19 cellular contexts compared by ENCODE assay signal in genomic region chr1:199448641-199449040, GRCh38.
DNase-seq lines count a peak whose midpoint lies in the region; ATAC-seq and TF ChIP-seq lines count a peak whose summit lies in the region.
"Had no signal": no experiment of that assay in that cellular context is flagged by ENCODE, and none has a peak within 500 bp of the region (broad histone marks: within the 10 kb centered on the region; RNA-seq: fewer than 3 reads in every experiment).

No MANE protein-coding gene starts in this region.

- H3K27me3 ChIP-seq in right lobe of liver (no peaks in the 10 kb centered on the region), trophoblast cell (ENCODE audit: insufficient read depth, low read length) (no peaks in the 10 kb centered on the region), GM23248 (replicated peaks; ENCODE audit: insufficient read depth) (no peaks in the 10 kb centered on the region; the same call in 1 of the 2 replicates)
- H3K27me3 ChIP-seq: BE2C had no signal

- no peaks in the 10 kb centered on the region for H3K9me2 ChIP-seq in GM23248 (ENCODE audit: insufficient read depth)

- H3K36me3 ChIP-seq in right lobe of liver (no peaks in the 10 kb centered on the region), trophoblast cell (ENCODE audit: control insufficient read depth in 1 of 2, insufficient read depth in 2 of 2, low read length in 2 of 2) (no peaks in the 10 kb centered on the region), GM23248 (ENCODE audit: low read depth) (no peaks in the 10 kb centered on the region)
- H3K36me3 ChIP-seq: BE2C had no signal

- no TSS peak for BruUV-seq in Calu3 (replicated peaks; lab: Mats Ljungman, UMichigan)

- WGBS in right lobe of liver (ENCODE audit: insufficient coverage, low coverage, low lambda C conversion rate, missing lambda C conversion rate) = 29% methylated on average over 3 of the region's 3 CpGs
- WGBS in trophoblast cell (ENCODE audit: extremely low coverage, insufficient coverage, insufficient read length) = no CpG with 5 or more reads among the region's 3 CpGs
- 37 to 38% methylated on average over 3 of the region's 3 CpGs for WGBS in GM23248 (ENCODE audit: low coverage in 1 of 2, low lambda C conversion rate in 2 of 2, missing lambda C conversion rate in 2 of 2), 2 experiments

- TF ChIP-seq CTCF in Calu3 (IDR thresholded peaks at IDR 0.05; ENCODE audit: unreplicated experiment) (no peak), epithelial cell of proximal tubule (conservative IDR thresholded peaks at IDR 0.05; ENCODE audit: low read depth, low read length) (no peak), right lobe of liver (IDR thresholded peaks at IDR 0.05) (no peak)

- no peak overlapping the region for H3K23ac ChIP-seq in trophoblast cell (ENCODE audit: low read length)

- H3K9ac ChIP-seq in trophoblast cell (ENCODE audit: low read length) = no peak overlapping the region
- H3K9ac ChIP-seq in GM23248 = no peak overlapping the region

- H4K91ac ChIP-seq in trophoblast cell (ENCODE audit: low read depth, low read length) = no peak overlapping the region

- no peaks in the 10 kb centered on the region for H3K79me2 ChIP-seq in trophoblast cell (ENCODE audit: control insufficient read depth, insufficient read depth, low read length, poor library complexity)
- no peaks in the 10 kb centered on the region for H3K79me2 ChIP-seq in GM23248 (ENCODE audit: insufficient read depth)

- no peak overlapping the region for H4K8ac ChIP-seq in trophoblast cell (ENCODE audit: low read depth, low read length)

- no peaks in the 10 kb centered on the region for H3K27me3 Mint-ChIP-seq in Calu3 (ENCODE audit: unreplicated experiment)

- H3K14ac ChIP-seq in trophoblast cell (ENCODE audit: low read length) = no peak overlapping the region

- CTCF ChIA-PET in Calu3 (lab: Charles Lee) = interaction anchor here (0.5 to 0.9 kb wide), 5 partner anchors 11 to 186 kb away, joined by 3 to 5 read pairs (median 4); no protein-coding TSS in a partner anchor

- DNase-seq in Calu3 = no peak
- DNase-seq in epithelial cell of proximal tubule (ENCODE audit: low read depth) = peak; percentile 37
- no peak for DNase-seq in right lobe of liver
- DNase-seq in trophoblast cell = peak; percentile 18 to 72
- no peak for DNase-seq in GM23248
- DNase-seq: CD4-positive, alpha-beta T cell; DMS79 treated with DMSO at 0.1 percent for 48 hours; HFFc6; IMR-90; Karpas-422; NCI-H1436; NCI-H2029; NCI-H345; SHP77 had no signal

- H4K20me1 ChIP-seq in GM23248 (ENCODE audit: insufficient read depth) = no peaks in the 10 kb centered on the region

- no peak overlapping the region for H2BK5ac ChIP-seq in trophoblast cell (ENCODE audit: low read depth, low read length, poor library complexity)

- H3K4me1 Mint-ChIP-seq in Calu3 (ENCODE audit: low read depth, unreplicated experiment) = peaks cover 41% of the 10 kb centered on the region

- H3K4me3 ChIP-seq in epithelial cell of proximal tubule (ENCODE audit: low read depth, low read length) (no peak overlapping the region), right lobe of liver (peak overlapping the region in 1 of 3 donors; percentile 4), trophoblast cell (ENCODE audit: low read depth, low read length) (no peak overlapping the region), GM23248 (no peak overlapping the region)

- no peak overlapping the region for H2BK120ac ChIP-seq in trophoblast cell (ENCODE audit: insufficient read depth, low read length, poor library complexity)

- no peak for TF ChIP-seq POLR2A in right lobe of liver (IDR thresholded peaks at IDR 0.05)

- H3K18ac ChIP-seq in trophoblast cell (ENCODE audit: low read length) = no peak overlapping the region

- H3K9me3 Mint-ChIP-seq in Calu3 (ENCODE audit: low read depth, unreplicated experiment) = peaks cover 5% of the 10 kb centered on the region

- H4K12ac ChIP-seq in trophoblast cell (ENCODE audit: low read depth, low read length) = no peak overlapping the region

- intact Hi-C loops in Calu3 (cut with micrococcal nuclease; ENCODE audit: unreplicated experiment) (no loop called here), right lobe of liver (cut with DNase I) (no loop called here)

- H3K4me3 Mint-ChIP-seq in Calu3 (ENCODE audit: low read depth, unreplicated experiment) = peak overlapping the region; percentile 49
- H3K4me3 Mint-ChIP-seq: CD4-positive, alpha-beta T cell; HFFc6 had no signal

- ATAC-seq in right lobe of liver = peak; percentile 45 to 78 (median 72)
- ATAC-seq in HG02840 (IDR thresholded peaks at IDR 0.05; ENCODE audit: low FRiP score, unreplicated experiment) = no peak
- ATAC-seq in GM18870 (IDR thresholded peaks at IDR 0.05; ENCODE audit: unreplicated experiment) = no peak
- ATAC-seq in HG03565 (IDR thresholded peaks at IDR 0.05; ENCODE audit: unreplicated experiment) = no peak

- peak overlapping the region; percentile 92 for H3K27ac Mint-ChIP-seq in Calu3 (ENCODE audit: unreplicated experiment)
- H3K27ac Mint-ChIP-seq: CD4-positive, alpha-beta T cell; HFFc6 had no signal

- no peaks in the 10 kb centered on the region for H3K79me1 ChIP-seq in trophoblast cell (ENCODE audit: low read length)

- no peak overlapping the region for H3K4ac ChIP-seq in trophoblast cell (ENCODE audit: low read depth, low read length)

- no peaks in the 10 kb centered on the region for H3K36me3 Mint-ChIP-seq in Calu3 (ENCODE audit: insufficient read depth, unreplicated experiment)

- H2BK12ac ChIP-seq in trophoblast cell (ENCODE audit: low read length) = no peak overlapping the region

- H3K4me2 ChIP-seq in trophoblast cell (ENCODE audit: low read length) (no peak overlapping the region), GM23248 (ENCODE audit: unreplicated experiment) (no peak overlapping the region)

- no peaks in the 10 kb centered on the region for H3K9me3 ChIP-seq in right lobe of liver
- no peaks in the 10 kb centered on the region for H3K9me3 ChIP-seq in trophoblast cell (ENCODE audit: insufficient read depth, low read depth, low read length)
- H3K9me3 ChIP-seq in GM23248 (ENCODE audit: low read depth) = no peaks in the 10 kb centered on the region
- H3K9me3 ChIP-seq: BE2C had no signal

- H3K27ac ChIP-seq in right lobe of liver (peak overlapping the region in 1 of 3 donors; percentile 16), trophoblast cell (ENCODE audit: low read depth, low read length) (no peak overlapping the region), GM23248 (no peak overlapping the region)
- H3K27ac ChIP-seq: HL-60 had no signal

- H3F3A ChIP-seq in GM23248 (ENCODE audit: insufficient read depth) = no peaks in the 10 kb centered on the region

- in situ Hi-C loops in GM23248 (cut with MboI) = loop anchor here (10.0 kb wide), 1 partner anchor 684 kb away; no protein-coding TSS in a partner anchor

- H2AK5ac ChIP-seq in trophoblast cell (ENCODE audit: low read length) = no peak overlapping the region

- H3K4me1 ChIP-seq in right lobe of liver (peaks cover 0 to 15% (median 7%) of the 10 kb centered on the region in 4 donors), trophoblast cell (ENCODE audit: control insufficient read depth in 1 of 2, insufficient read depth in 2 of 2, low read length in 2 of 2) (no peaks in the 10 kb centered on the region), GM23248 (ENCODE audit: insufficient read depth) (no peaks in the 10 kb centered on the region)
- H3K4me1 ChIP-seq: BE2C had no signal

- H2AFZ ChIP-seq in trophoblast cell (ENCODE audit: insufficient read depth, low read length, poor library complexity) (no peak overlapping the region), GM23248 (no peak overlapping the region)

Comparison
In these comparisons a context has a peak if more than half of its experiments do, and no peak if none do; other contexts are left out.
1. DNase-seq: peak in epithelial cell of proximal tubule (single experiment) and trophoblast cell (2 of 2); none in Calu3 (single experiment), right lobe of liver (0 of 3) and GM23248 (single experiment).
2. ATAC-seq: peak in right lobe of liver (4 of 4); none in HG02840 (single experiment), GM18870 (single experiment) and HG03565 (single experiment).